ENCODE assay signal across 1 cellular context in genomic region chr17:64972611-64973010, GRCh38.
TF ChIP-seq lines count a peak whose summit lies in the region.

No MANE protein-coding gene starts in this region.

TF ChIP-seq in HepG2, 621 proteins besides CTCF, POLR2A, EP300 and RAD21:
- no peak for TF ChIP-seq ZNF660 (CRISPR knock-in tag; IDR thresholded peaks at IDR 0.05; ENCODE audit: borderline replicate concordance, low read depth)
